21 cellular contexts compared by ENCODE assay signal in genomic region chr18:63843008-63843407, GRCh38. TPM values are rescaled to one million over a fixed set of nuclear protein-coding genes. Genes with fewer than 3 reads are reported as not detected.
DNase-seq lines count a peak whose midpoint lies in the region; ATAC-seq and TF ChIP-seq lines count a peak whose summit lies in the region.
"Had no signal": no experiment of that assay in that cellular context is flagged by ENCODE, and none has a peak within 500 bp of the region (broad histone marks: within the 10 kb centered on the region; RNA-seq: fewer than 3 reads in every experiment).

No MANE protein-coding gene starts in this region.

- no peak overlapping the region for H2AFZ ChIP-seq in OCI-LY3 (ENCODE audit: low read depth, low read length)
- no peak overlapping the region for H2AFZ ChIP-seq in mesenchymal stem cell (ENCODE audit: low read depth, low read length)
- H2AFZ ChIP-seq: GM23248, PC-9 had no signal

- no peak overlapping the region for H2BK15ac ChIP-seq in mesenchymal stem cell (ENCODE audit: low read depth, poor library complexity, severe bottlenecking)

- H3K27me3 ChIP-seq in OCI-LY3 (ENCODE audit: low read depth, low read length) (peaks cover 53% of the 10 kb centered on the region), mesenchymal stem cell (ENCODE audit: control insufficient read depth in 1 of 2, insufficient read depth in 1 of 2, low read length in 2 of 2) (peaks cover 0 to 4% of the 10 kb centered on the region in 2 experiments)
- H3K27me3 ChIP-seq: BLaER1 had no signal

- no peak overlapping the region for H3K9ac ChIP-seq in OCI-LY3 (ENCODE audit: low read length)
- H3K9ac ChIP-seq in mesenchymal stem cell (ENCODE audit: low read length): no peak overlapping the region
- H3K9ac ChIP-seq: BLaER1, GM23248 had no signal

- H3K4me2 ChIP-seq in OCI-LY3 (ENCODE audit: low read length): peak overlapping the region; percentile 70
- no peak overlapping the region for H3K4me2 ChIP-seq in mesenchymal stem cell (ENCODE audit: low read length, poor library complexity, severe bottlenecking)
- H3K4me2 ChIP-seq: BLaER1, PC-9 had no signal

- no peaks in the 10 kb centered on the region for H4K20me1 ChIP-seq in OCI-LY3 (ENCODE audit: insufficient read depth, low read length)
- H4K20me1 ChIP-seq: BLaER1 had no signal

- no peak for TF ChIP-seq CTCF in OCI-LY3 (IDR thresholded peaks at IDR 0.05; ENCODE audit: low read depth, low read length)
- TF ChIP-seq CTCF in fibroblast of mammary gland (conservative IDR thresholded peaks at IDR 0.05; ENCODE audit: control insufficient read depth, insufficient read depth, low read depth, low read length): no peak

- DNase-seq in fibroblast of mammary gland (ENCODE audit: low read depth): peak; percentile 47
- DNase-seq in activated T-helper 2 cell treated with anti-CD3 and anti-CD28 coated beads, Interferon-gamma antibody, Interleukin-2, Interleukin-4, amounts not matched to agents 10 μg/mL and 5 μg/mL and 100 μg/mL, durations not matched to agents 14 hours and 24 hours and 36 hours (ENCODE audit: low spot score): no peak
- DNase-seq in mesenchymal stem cell: no peak
- DNase-seq: CD8-positive, alpha-beta T cell; DMS79; GM23248; HCEC 1CT; MV-4-11; NCI-H1417 treated with DMSO at 0.1 percent for 48 hours; NCI-H1930; NCI-H446; NCI-H69; PC-9 had no signal

- no peak overlapping the region for H3K14ac ChIP-seq in mesenchymal stem cell (ENCODE audit: low read length in 2 of 2)

- H3K4ac ChIP-seq in mesenchymal stem cell (ENCODE audit: low read depth in 1 of 2, low read length in 2 of 2): no peak overlapping the region

- no peak overlapping the region for H2AK5ac ChIP-seq in mesenchymal stem cell (ENCODE audit: low read length, severe bottlenecking)

- no peaks in the 10 kb centered on the region for H3K36me3 ChIP-seq in OCI-LY3 (replicated peaks; ENCODE audit: low read depth, low read length)
- no peaks in the 10 kb centered on the region for H3K36me3 ChIP-seq in mesenchymal stem cell (ENCODE audit: control insufficient read depth in 1 of 2, insufficient read depth in 2 of 2, low read depth in 1 of 2, low read length in 2 of 2)
- H3K36me3 ChIP-seq: BLaER1, SJSA1 had no signal

- H3K27ac ChIP-seq in OCI-LY3 (ENCODE audit: low read length) (no peak overlapping the region), mesenchymal stem cell (ENCODE audit: low read length, poor library complexity, severe bottlenecking) (no peak overlapping the region)
- H3K27ac ChIP-seq: BLaER1, GM23248, PC-9, SJSA1 had no signal

- no peaks in the 10 kb centered on the region for H3K36me3 Mint-ChIP-seq in activated T-helper 2 cell treated with anti-CD3 and anti-CD28 coated beads, Interferon-gamma antibody, Interleukin-2, Interleukin-4, amounts not matched to agents 10 μg/mL and 5 μg/mL and 100 μg/mL, durations not matched to agents 14 hours and 24 hours and 36 hours (ENCODE audit: low read depth)
- H3K36me3 Mint-ChIP-seq: CD8-positive, alpha-beta T cell had no signal

- peaks cover 20% of the 10 kb centered on the region for H3K27me3 Mint-ChIP-seq in activated T-helper 2 cell treated with anti-CD3 and anti-CD28 coated beads, Interferon-gamma antibody, Interleukin-2, Interleukin-4, amounts not matched to agents 10 μg/mL and 5 μg/mL and 100 μg/mL, durations not matched to agents 14 hours and 24 hours and 36 hours (ENCODE audit: low read depth)

- no peak overlapping the region for H4K8ac ChIP-seq in mesenchymal stem cell (ENCODE audit: low read length)

- H3K4me3 ChIP-seq in OCI-LY3 (ENCODE audit: low read length) (peak overlapping the region; percentile 66), fibroblast of mammary gland (ENCODE audit: control insufficient read depth, low read depth, low read length) (no peak overlapping the region), mesenchymal stem cell (ENCODE audit: insufficient read depth in 1 of 2, low read depth in 1 of 2, low read length in 2 of 2) (no peak overlapping the region)
- H3K4me3 ChIP-seq: BLaER1, GM23248, K562, PC-9, SJSA1 had no signal

- H3K23ac ChIP-seq in mesenchymal stem cell (ENCODE audit: low read length in 2 of 2): no peak overlapping the region

- no peaks in the 10 kb centered on the region for H3K9me3 Mint-ChIP-seq in activated T-helper 2 cell treated with anti-CD3 and anti-CD28 coated beads, Interferon-gamma antibody, Interleukin-2, Interleukin-4, amounts not matched to agents 10 μg/mL and 5 μg/mL and 100 μg/mL, durations not matched to agents 14 hours and 24 hours and 36 hours
- H3K9me3 Mint-ChIP-seq: CD8-positive, alpha-beta T cell had no signal

- 71% methylated on average over 6 of the region's 7 CpGs for WGBS in mesenchymal stem cell

- H4K91ac ChIP-seq in mesenchymal stem cell (ENCODE audit: low read length): no peak overlapping the region

- no peak overlapping the region for H3K4me3 Mint-ChIP-seq in activated T-helper 2 cell treated with anti-CD3 and anti-CD28 coated beads, Interferon-gamma antibody, Interleukin-2, Interleukin-4, amounts not matched to agents 10 μg/mL and 5 μg/mL and 100 μg/mL, durations not matched to agents 14 hours and 24 hours and 36 hours (ENCODE audit: low read depth)
- H3K4me3 Mint-ChIP-seq: CD8-positive, alpha-beta T cell had no signal

- H3K27ac Mint-ChIP-seq in activated T-helper 2 cell treated with anti-CD3 and anti-CD28 coated beads, Interferon-gamma antibody, Interleukin-2, Interleukin-4, amounts not matched to agents 10 μg/mL and 5 μg/mL and 100 μg/mL, durations not matched to agents 14 hours and 24 hours and 36 hours: no peak overlapping the region
- H3K27ac Mint-ChIP-seq: CD8-positive, alpha-beta T cell had no signal

- H3K4me1 Mint-ChIP-seq in activated T-helper 2 cell treated with anti-CD3 and anti-CD28 coated beads, Interferon-gamma antibody, Interleukin-2, Interleukin-4, amounts not matched to agents 10 μg/mL and 5 μg/mL and 100 μg/mL, durations not matched to agents 14 hours and 24 hours and 36 hours (ENCODE audit: low read depth): no peaks in the 10 kb centered on the region

- ATAC-seq in GM18861 (IDR thresholded peaks at IDR 0.05; ENCODE audit: unreplicated experiment) (peak; percentile 47), HG02610 (IDR thresholded peaks at IDR 0.05; ENCODE audit: unreplicated experiment) (peak; percentile 42), GM21381 (IDR thresholded peaks at IDR 0.05; ENCODE audit: unreplicated experiment) (no peak), HG03095 (IDR thresholded peaks at IDR 0.05; ENCODE audit: unreplicated experiment) (no peak)
- ATAC-seq: CD8-positive, alpha-beta T cell; K562 had no signal

- no peak overlapping the region for H3K18ac ChIP-seq in mesenchymal stem cell (ENCODE audit: low read depth in 1 of 2, low read length in 2 of 2)

- no peaks in the 10 kb centered on the region for H3K79me1 ChIP-seq in mesenchymal stem cell (replicated peaks; ENCODE audit: low read length, poor library complexity, severe bottlenecking)

- no peak overlapping the region for H2BK120ac ChIP-seq in mesenchymal stem cell (ENCODE audit: low read depth, low read length)

- H3K4me1 ChIP-seq in OCI-LY3 (ENCODE audit: low read length) (peaks cover 38% of the 10 kb centered on the region), mesenchymal stem cell (ENCODE audit: control insufficient read depth, insufficient read depth, low read depth, low read length) (no peaks in the 10 kb centered on the region)
- H3K4me1 ChIP-seq: BLaER1, SJSA1 had no signal

- no peaks in the 10 kb centered on the region for H3K79me2 ChIP-seq in OCI-LY3 (ENCODE audit: low read length)

- no peak overlapping the region for H2BK5ac ChIP-seq in mesenchymal stem cell (ENCODE audit: low read depth, low read length, poor library complexity, severe bottlenecking)

- H3K9me3 ChIP-seq in OCI-LY3 (ENCODE audit: insufficient read depth, low read length) (no peaks in the 10 kb centered on the region), mesenchymal stem cell (ENCODE audit: control insufficient read depth, low read length) (no peaks in the 10 kb centered on the region)
- H3K9me3 ChIP-seq: BLaER1, SJSA1 had no signal

- H2BK12ac ChIP-seq in mesenchymal stem cell (ENCODE audit: low read length in 2 of 2): no peak overlapping the region

- intact Hi-C loops in activated T-helper 2 cell treated with anti-CD3 and anti-CD28 coated beads, Interferon-gamma antibody, Interleukin-2, Interleukin-4, amounts not matched to agents 10 μg/mL and 5 μg/mL and 100 μg/mL, durations not matched to agents 14 hours and 24 hours and 36 hours (cut with micrococcal nuclease): no loop called here

RNA-seq across cellular contexts. Expression of gene SERPINB2, which starts 44.5 kb away (rescaled TPM):
- not detected in 2 replicates for total RNA-seq in activated T-helper 2 cell treated with anti-CD3 and anti-CD28 coated beads, Interferon-gamma antibody, Interleukin-2, Interleukin-4, amounts not matched to agents 10 μg/mL and 5 μg/mL and 100 μg/mL, durations not matched to agents 14 hours and 24 hours and 36 hours
- polyA plus RNA-seq in mesenchymal stem cell (2013, experiment 1 of 2): 0.11 TPM
- polyA plus RNA-seq in mesenchymal stem cell (2013, experiment 2 of 2): 0.21 TPM
- total RNA-seq: CD8-positive, alpha-beta T cell; PC-9 had no signal

Comparison
In these comparisons a context has a peak if more than half of its experiments do, and no peak if none do; other contexts are left out.
1. ATAC-seq: peak in GM18861 (single experiment) and HG02610 (single experiment); none in GM21381 (single experiment) and HG03095 (single experiment).